In the genomic region with DNA sequence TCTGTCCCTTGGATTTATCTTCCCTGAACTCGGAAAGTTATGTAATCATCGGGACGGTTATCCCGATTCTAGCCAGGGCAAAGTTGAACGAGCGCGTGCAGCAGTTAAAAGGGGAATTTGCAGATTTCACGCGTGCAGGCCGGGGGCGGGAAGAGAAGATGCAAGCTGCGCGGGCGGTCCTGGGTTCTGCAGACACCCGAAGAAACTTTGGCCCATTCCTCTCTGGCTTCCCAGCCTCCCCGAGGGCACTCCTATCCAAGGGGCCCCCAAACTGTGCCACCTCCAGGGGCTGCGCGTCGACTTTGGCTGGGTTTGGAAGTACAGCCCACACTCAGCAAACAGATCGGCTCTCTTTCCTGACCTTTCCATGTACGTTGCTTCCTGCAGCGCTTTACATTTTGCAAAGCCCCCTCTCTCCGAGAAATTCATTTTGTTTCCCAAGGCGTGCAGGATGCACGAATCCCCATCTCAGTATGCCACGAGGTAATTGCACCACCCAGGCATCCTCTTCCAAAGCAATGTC, we compare ENCODE assay signal across 7 cellular contexts. TPM values are rescaled to one million over a fixed set of nuclear protein-coding genes. Genes with fewer than 3 reads are reported as not detected.
DNase-seq lines count a peak whose midpoint lies in the region; ATAC-seq and TF ChIP-seq lines count a peak whose summit lies in the region.

No MANE protein-coding gene starts in this region.

- POLR2A ChIA-PET in HCT116 (lab: Charles Lee) = interaction anchor here (0.7 to 0.9 kb wide), 2 partner anchors 13 to 84 kb away, joined by 3 to 4 read pairs; no protein-coding TSS in a partner anchor

- no peak for TF ChIP-seq RAD21 in HCT116 (IDR thresholded peaks at IDR 0.05; ENCODE audit: low read depth)

- peaks cover 47% of the 10 kb centered on the region for H3K79me2 ChIP-seq in HCT116 (ENCODE audit: insufficient read depth, low read length)

- DNase-seq in HCT116 (ENCODE audit: low read depth, low spot score) = no peak
- DNase-seq in RKO (ENCODE audit: low spot score) = peak; percentile 46
- no peak for DNase-seq in effector memory CD8-positive, alpha-beta T cell
- peak; percentile 42 for DNase-seq in mucosa of gallbladder (ENCODE audit: low spot score)
- no peak for DNase-seq in vagina (ENCODE audit: extremely low spot score in 2 of 2)
- DNase-seq in ACHN = no peak

- H3K4me3 Mint-ChIP-seq in effector memory CD8-positive, alpha-beta T cell = peak overlapping the region; percentile 96 to 99

- peaks cover 28% of the 10 kb centered on the region for H4K20me1 ChIP-seq in HCT116 (ENCODE audit: insufficient read depth)

- CTCF ChIA-PET in HCT116 (lab: Charles Lee) = no interaction called here

- in situ Hi-C loops in ACHN (cut with HindIII; ENCODE audit: low pct_ligation_motif_present, low pct_unique_long_range_greater_than_20kb, low sequenced_read_pairs) = no loop called here

- H3K9ac ChIP-seq in HCT116 (ENCODE audit: low read length) = peak overlapping the region; percentile 79

- H3K4me1 ChIP-seq in HCT116 (ENCODE audit: control insufficient read depth in 1 of 2, insufficient read depth in 2 of 2, low read length in 2 of 2) (peaks cover 22 to 45% of the 10 kb centered on the region in 2 experiments), vagina (peaks cover 46% of the 10 kb centered on the region)

- H2AFZ ChIP-seq in HCT116 (ENCODE audit: low read depth, low read length, poor library complexity, severe bottlenecking) = peak overlapping the region; percentile 89

- peak overlapping the region; percentile 92 for H3K4me2 ChIP-seq in HCT116 (ENCODE audit: low read length)

- H3K27me3 Mint-ChIP-seq in effector memory CD8-positive, alpha-beta T cell = no peaks in the 10 kb centered on the region

- H3K27ac ChIP-seq in HCT116 (ENCODE audit: low read depth, low read length) (peak overlapping the region; percentile 44; the same call in 1 of the 2 replicates), vagina (peak overlapping the region; percentile 93)

- RAD21 ChIA-PET in HCT116 (lab: Charles Lee; ENCODE audit: low non-redundant PET in 1 of 2, low total read pairs in 2 of 2, uncharacterized antibody in 2 of 2, unreplicated experiment in 2 of 2) = no interaction called here

- no peak for TF ChIP-seq POLR2A in HCT116 (IDR thresholded peaks at IDR 0.05; ENCODE audit: borderline replicate concordance, extremely low read depth, insufficient read depth, insufficient read length)
- no peak for TF ChIP-seq POLR2A in vagina (IDR thresholded peaks at IDR 0.05)

- TSS peak; percentile 91 for BruUV-seq in HCT116 (replicated peaks; lab: Mats Ljungman, UMichigan)

- no peaks in the 10 kb centered on the region for H3K9me3 Mint-ChIP-seq in effector memory CD8-positive, alpha-beta T cell

- peaks cover 26 to 36% of the 10 kb centered on the region in 2 donors for H3K4me1 Mint-ChIP-seq in effector memory CD8-positive, alpha-beta T cell (ENCODE audit: low read depth in 2 of 2)

- H3K9me3 ChIP-seq in HCT116 (ENCODE audit: control insufficient read depth in 1 of 2, insufficient read depth in 1 of 2, low read depth in 1 of 2, low read length in 2 of 2) = no peaks in the 10 kb centered on the region
- H3K9me3 ChIP-seq in vagina = no peaks in the 10 kb centered on the region

- H3K9me2 ChIP-seq in HCT116 (ENCODE audit: insufficient read depth) = no peaks in the 10 kb centered on the region

- ATAC-seq in HCT116 = no peak
- ATAC-seq in effector memory CD8-positive, alpha-beta T cell (replicated peaks) = no peak
- ATAC-seq in GM21526 (IDR thresholded peaks at IDR 0.05; ENCODE audit: low FRiP score, unreplicated experiment) = no peak

- peak overlapping the region; percentile 97 to 98 for H3K27ac Mint-ChIP-seq in effector memory CD8-positive, alpha-beta T cell

- TF ChIP-seq CTCF in HCT116 (IDR thresholded peaks at IDR 0.05 in 2 of 3, conservative IDR thresholded peaks at IDR 0.05 in 1 of 3; ENCODE audit: borderline replicate concordance in 1 of 3, insufficient read depth in 1 of 3, low read depth in 2 of 3, low read length in 2 of 3) (no peak), vagina (IDR thresholded peaks at IDR 0.05) (no peak)

- H3K36me3 ChIP-seq in HCT116 (ENCODE audit: control insufficient read depth in 1 of 2, insufficient read depth in 2 of 2, low read length in 2 of 2) = peaks cover 1 to 14% of the 10 kb centered on the region in 2 experiments; a peak in 3 of 4 replicates
- H3K36me3 ChIP-seq in vagina = no peaks in the 10 kb centered on the region

- H3K27me3 ChIP-seq in HCT116 (ENCODE audit: insufficient read depth, low read length) = no peaks in the 10 kb centered on the region
- no peaks in the 10 kb centered on the region for H3K27me3 ChIP-seq in vagina

- peak overlapping the region; percentile 56 to 80 for H3K4me3 ChIP-seq in HCT116 (replicated peaks in 1 of 2; ENCODE audit: low read depth in 1 of 2, low read length in 2 of 2)
- peak overlapping the region; percentile 55 to 83 for H3K4me3 ChIP-seq in vagina

- peaks cover 23% of the 10 kb centered on the region for H3K36me3 Mint-ChIP-seq in effector memory CD8-positive, alpha-beta T cell (ENCODE audit: insufficient read depth)

- intact Hi-C loops in HCT116 (cut with micrococcal nuclease) = loop anchor here (1.0 to 10.0 kb wide), 2 partner anchors 83 to 571 kb away; no protein-coding TSS in a partner anchor
- intact Hi-C loops in vagina (cut with DNase I) = no loop called here

TF ChIP-seq in HCT116, 20 proteins besides CTCF, POLR2A, EP300 and RAD21:
- TF ChIP-seq YY1 (IDR thresholded peaks at IDR 0.05; ENCODE audit: extremely low read depth, insufficient replicate concordance, low read depth, low read length) = no peak
- TF ChIP-seq, protein P1, sequence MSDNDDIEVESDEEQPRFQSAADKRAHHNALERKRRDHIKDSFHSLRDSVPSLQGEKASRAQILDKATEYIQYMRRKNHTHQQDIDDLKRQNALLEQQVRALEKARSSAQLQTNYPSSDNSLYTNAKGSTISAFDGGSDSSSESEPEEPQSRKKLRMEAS (IDR thresholded peaks at IDR 0.05) = peak; percentile 48
- no peak for TF ChIP-seq SP1 (IDR thresholded peaks at IDR 0.05; ENCODE audit: low read depth)

RNA-seq across cellular contexts. Expression of a gene that starts 0.9 kb away (rescaled TPM):
- total RNA-seq in HCT116 (2021; ENCODE audit: unreplicated experiment) = 248 TPM
- 126 and 174 TPM in 2 replicates for polyA plus RNA-seq in HCT116 (2012)
- 101 TPM for total RNA-seq in mucosa of gallbladder
- total RNA-seq in vagina = 87.9 TPM

RNA-seq across cellular contexts. Expression of a gene that starts 54.7 kb away (rescaled TPM):
- total RNA-seq in HCT116 (2021; ENCODE audit: unreplicated experiment) (0.15 TPM), mucosa of gallbladder (7.1 TPM), vagina (7.6 TPM)
- polyA plus RNA-seq in HCT116 (2012) = 0.19 and 0.31 TPM in 2 replicates

Comparison
In these comparisons a context has a peak if more than half of its experiments do, and no peak if none do; other contexts are left out.
1. DNase-seq: peak in RKO (single experiment) and mucosa of gallbladder (single experiment); none in HCT116 (single experiment), effector memory CD8-positive, alpha-beta T cell (0 of 3), vagina (0 of 2) and ACHN (single experiment).